ENCODE assay signal across 8 cellular contexts in the genomic region with DNA sequence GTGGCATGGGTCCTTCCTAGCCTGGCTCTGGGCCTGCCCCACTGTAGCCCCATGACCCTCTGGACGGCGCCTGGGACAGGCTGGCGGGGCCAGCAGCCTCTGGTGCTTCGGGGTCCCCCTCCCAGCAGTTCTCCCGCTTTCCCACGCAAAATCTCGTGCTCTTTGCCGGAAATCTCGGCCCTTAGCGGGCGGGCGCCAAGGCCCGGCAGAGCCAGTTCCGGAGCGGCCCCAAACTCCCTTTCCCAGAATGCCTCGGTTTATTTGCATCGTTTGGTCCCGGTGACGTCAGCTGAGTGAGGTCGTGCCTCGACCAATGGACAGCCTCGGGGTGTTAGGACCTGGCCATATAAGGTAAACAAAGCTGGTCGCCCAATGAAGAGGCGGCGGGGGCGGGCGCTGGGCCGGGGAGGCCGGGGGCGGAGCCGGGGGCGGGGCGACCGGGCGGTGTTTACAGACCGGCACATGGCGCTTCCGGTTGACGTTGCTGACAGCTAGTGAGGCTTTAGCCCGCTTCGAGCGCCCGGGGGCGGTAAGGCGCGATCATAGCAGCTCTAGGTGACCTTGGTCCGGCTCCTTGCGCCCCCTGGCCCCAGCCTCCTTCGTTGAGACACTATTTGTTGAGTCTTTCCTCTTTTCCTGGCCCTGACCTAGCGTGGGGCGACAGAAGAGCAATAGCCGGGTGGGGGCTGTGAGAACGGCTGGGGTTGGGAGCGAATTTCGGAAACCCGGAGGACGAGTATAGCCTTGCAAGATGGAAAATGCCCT. TPM values are rescaled to one million over a fixed set of nuclear protein-coding genes. Genes with fewer than 3 reads are reported as not detected.
A peak's percentile ranks its signal among the peaks of the same experiment; 100 is the strongest.
DNase-seq lines count a peak whose midpoint lies in the region; ATAC-seq, FAIRE-seq and TF ChIP-seq lines count a peak whose summit lies in the region.

No MANE protein-coding gene starts in this region.

- H3K4me2 ChIP-seq in smooth muscle cell = peak overlapping the region; percentile 91

- TF ChIP-seq CTCF in AG04450 (IDR thresholded peaks at IDR 0.05; ENCODE audit: low read depth, low read length) = peak; percentile 39
- peak; percentile 59 for TF ChIP-seq CTCF in WERI-Rb-1 (IDR thresholded peaks at IDR 0.05; ENCODE audit: low read depth, low read length)
- peak; percentile 32 for TF ChIP-seq CTCF in bronchial epithelial cell (IDR thresholded peaks at IDR 0.05; ENCODE audit: insufficient read depth, low read length, severe bottlenecking)
- peak; percentile 24 for TF ChIP-seq CTCF in smooth muscle cell (IDR thresholded peaks at IDR 0.05; ENCODE audit: borderline replicate concordance, insufficient read depth, poor library complexity, severe bottlenecking)

- no peak for FAIRE-seq in bronchial epithelial cell (lab: Jason Lieb, UNC)

- H3K36me3 ChIP-seq in WERI-Rb-1 (peaks cover 1% of the 10 kb centered on the region; the same call in 1 of the 2 replicates), bronchial epithelial cell (ENCODE audit: control insufficient read depth, insufficient read depth, low read length) (no peaks in the 10 kb centered on the region), smooth muscle cell (ENCODE audit: low read depth) (no peaks in the 10 kb centered on the region)

- H2AFZ ChIP-seq in smooth muscle cell (ENCODE audit: low read depth) = peak overlapping the region; percentile 85

- H3K4me1 ChIP-seq in smooth muscle cell (ENCODE audit: low read depth) = peaks cover 7% of the 10 kb centered on the region

- POLR2A ChIA-PET in AG04450 (lab: Yijun Ruan, JAX) = interaction anchor here (0.7 to 1.3 kb wide), 7 partner anchors 8 to 655 kb away, joined by 3 to 6 read pairs (median 3); no protein-coding TSS in a partner anchor

- CTCF ChIA-PET in AG04450 (lab: Charles Lee) = interaction anchor here (0.7 kb wide), 2 partner anchors 110 to 126 kb away, joined by 3 to 4 read pairs; no protein-coding TSS in a partner anchor

- H3F3A ChIP-seq in smooth muscle cell (ENCODE audit: low read depth) = peaks cover 16% of the 10 kb centered on the region

- H3K9ac ChIP-seq in smooth muscle cell (ENCODE audit: low read depth) = peak overlapping the region; percentile 87

- ATAC-seq in GM18870 (IDR thresholded peaks at IDR 0.05; ENCODE audit: unreplicated experiment) = peak; percentile 88
- ATAC-seq in HG03135 (IDR thresholded peaks at IDR 0.05; ENCODE audit: unreplicated experiment) = peak; percentile 78

- H3K9me3 ChIP-seq in AG04450 (ENCODE audit: control insufficient read depth, insufficient read depth, low read length) (peaks cover 9% of the 10 kb centered on the region; the same call in 1 of the 2 replicates), WERI-Rb-1 (ENCODE audit: severe bottlenecking) (no peaks in the 10 kb centered on the region), smooth muscle cell (replicated peaks; ENCODE audit: low read depth) (no peaks in the 10 kb centered on the region)

- H4K20me1 ChIP-seq in smooth muscle cell (ENCODE audit: low read depth) = peaks cover 27% of the 10 kb centered on the region

- H3K27ac ChIP-seq in AG04450 (ENCODE audit: low read depth, low read length) = peak overlapping the region; percentile 97
- H3K27ac ChIP-seq in WERI-Rb-1 = peak overlapping the region; percentile 98
- H3K27ac ChIP-seq in smooth muscle cell (ENCODE audit: low read depth) = peak overlapping the region; percentile 94

- H3K79me2 ChIP-seq in smooth muscle cell (ENCODE audit: low read depth) = peaks cover 32% of the 10 kb centered on the region

- DNase-seq in AG04450 (ENCODE audit: low read depth, low spot score) (peak; percentile 99), NCI-H2196 (lab: John Stamatoyannopoulos, UW; ENCODE audit: unreplicated experiment) (peak; percentile 100), WERI-Rb-1 (peak; percentile 99), bronchial epithelial cell (ENCODE audit: low read depth) (peak; percentile 99), iPS-NIHi7 (ENCODE audit: extremely low spot score) (peak; percentile 95), smooth muscle cell (lab: John Stamatoyannopoulos, UW; ENCODE audit: unreplicated experiment) (peak; percentile 97)

- WGBS in smooth muscle cell (ENCODE audit: low lambda C conversion rate) = under 1% methylated on average over 48 of the region's 57 CpGs

- peak overlapping the region; percentile 68 for H3K4me3 ChIP-seq in AG04450 (ENCODE audit: low read depth, low read length)
- peak overlapping the region; percentile 45 for H3K4me3 ChIP-seq in WERI-Rb-1 (ENCODE audit: low read depth, low read length)
- peak overlapping the region; percentile 56 for H3K4me3 ChIP-seq in bronchial epithelial cell (ENCODE audit: low read depth, low read length)
- H3K4me3 ChIP-seq in smooth muscle cell = peak overlapping the region; percentile 56

- H3K27me3 ChIP-seq in AG04450 (ENCODE audit: control insufficient read depth, insufficient read depth, low read length) (no peaks in the 10 kb centered on the region), WERI-Rb-1 (ENCODE audit: insufficient read depth, low read depth, severe bottlenecking) (no peaks in the 10 kb centered on the region), bronchial epithelial cell (ENCODE audit: control insufficient read depth, insufficient read depth, low read length) (no peaks in the 10 kb centered on the region), smooth muscle cell (ENCODE audit: low read depth) (no peaks in the 10 kb centered on the region)

RNA-seq across cellular contexts. Expression of gene UBALD1, which starts 1.5 kb away (rescaled TPM):
- polyA plus RNA-seq in AG04450 (2011; rRNA removed) (4.1 and 6.1 TPM in 2 replicates), smooth muscle cell (13.6 and 16.2 TPM in 2 replicates)
- 2.7 and 3.3 TPM in 2 replicates for polyA minus RNA-seq in AG04450 (2011; rRNA and poly(A)+ RNA removed)
- total RNA-seq in bronchial epithelial cell (3.7 and 4.7 TPM in 2 replicates), smooth muscle cell (3.6 and 6.4 TPM in 2 replicates)

RNA-seq across cellular contexts. Expression of gene MGRN1, which starts 8.4 kb away (rescaled TPM):
- polyA plus RNA-seq in AG04450 (2011; rRNA removed) = 3.4 and 8.6 TPM in 2 replicates
- polyA minus RNA-seq in AG04450 (2011; rRNA and poly(A)+ RNA removed) = 11.3 and 18.2 TPM in 2 replicates
- total RNA-seq in bronchial epithelial cell = 6.1 and 10.1 TPM in 2 replicates
- 16.4 and 22.0 TPM in 2 replicates for total RNA-seq in smooth muscle cell
- polyA plus RNA-seq in smooth muscle cell = 23.2 and 25.4 TPM in 2 replicates

Comparison
In these comparisons a context has a peak if more than half of its experiments do, and no peak if none do; other contexts are left out.
1. Peak in every context shown above with its lines: DNase-seq, ATAC-seq, H3K4me3 ChIP-seq and H3K27ac ChIP-seq.